In genomic region chr11:131037873-131038272, GRCh38 we compare ENCODE assay signal across 23 cellular contexts.
DNase-seq lines count a peak whose midpoint lies in the region; ATAC-seq, FAIRE-seq and TF ChIP-seq lines count a peak whose summit lies in the region.
"Had no signal": no experiment of that assay in that cellular context is flagged by ENCODE, and none has a peak within 500 bp of the region (broad histone marks: within the 10 kb centered on the region; RNA-seq: fewer than 3 reads in every experiment).

No MANE protein-coding gene starts in this region.

- peak; percentile 21 for TF ChIP-seq CTCF in HFF-Myc (IDR thresholded peaks at IDR 0.05; ENCODE audit: low read depth, low read length, missing control alignments)
- 0 out of 6 replicates have a peak, but pooled peaks of 1 of the 3 experiments have one; percentile 21 for TF ChIP-seq CTCF in K562 (IDR thresholded peaks at IDR 0.05 in 2 of 3, conservative IDR thresholded peaks at IDR 0.05 in 1 of 3; ENCODE audit: insufficient read depth in 2 of 3, low read depth in 1 of 3, low read length in 3 of 3)
- no peak for TF ChIP-seq CTCF in colonic mucosa (IDR thresholded peaks at IDR 0.05)

- TF ChIP-seq POLR2A in K562 (conservative IDR thresholded peaks at IDR 0.05): no peak

- FAIRE-seq in K562 (lab: Jason Lieb, UNC): no peak
- FAIRE-seq: A204.1, urothelium cell line had no signal

- no peak overlapping the region for H2AK5ac ChIP-seq in mesendoderm (ENCODE audit: low read length)

- H4K8ac ChIP-seq in mesendoderm (ENCODE audit: low read depth, low read length): no peak overlapping the region

- H3K79me2 ChIP-seq in K562 (ENCODE audit: control insufficient read depth, insufficient read depth, low read length): no peaks in the 10 kb centered on the region
- no peaks in the 10 kb centered on the region for H3K79me2 ChIP-seq in mesendoderm (ENCODE audit: control insufficient read depth, insufficient read depth, low read length)

- H3K23ac ChIP-seq in mesendoderm (ENCODE audit: low read length): no peak overlapping the region

- in situ Hi-C loops in K562 (cut with MboI): no loop called here

- H3K79me1 ChIP-seq in mesendoderm (ENCODE audit: low read length): no peaks in the 10 kb centered on the region

- H3K9me3 ChIP-seq in K562 (replicated peaks; ENCODE audit: control insufficient read depth, insufficient read depth, low read depth, low read length) (no peaks in the 10 kb centered on the region), colonic mucosa (no peaks in the 10 kb centered on the region)
- H3K9me3 ChIP-seq: BLaER1 treated with 17β-estradiol and CSF1 and Interleukin-3, amounts not matched to agents 10 nM and 100 nM; esophagus squamous epithelium; right atrium auricular region had no signal

- H3K27me3 ChIP-seq in K562 (ENCODE audit: control insufficient read depth in 2 of 2, insufficient read depth in 2 of 2, low read length in 2 of 2) (no peaks in the 10 kb centered on the region), mesendoderm (ENCODE audit: insufficient read depth, low read length, poor library complexity) (no peaks in the 10 kb centered on the region), colonic mucosa (no peaks in the 10 kb centered on the region)
- H3K27me3 ChIP-seq: BLaER1 treated with 17β-estradiol and CSF1 and Interleukin-3, amounts not matched to agents 10 nM and 100 nM; right atrium auricular region had no signal

- H2AFZ ChIP-seq in K562 (ENCODE audit: low read depth, low read length): no peak overlapping the region

- no peak overlapping the region for H3K4me3 Mint-ChIP-seq in activated T-cell treated with anti-CD3 and anti-CD28 coated beads, Interleukin-2, amount 50 U/mL, for 4 hours
- H3K4me3 Mint-ChIP-seq: central memory CD8-positive, alpha-beta T cell had no signal

- no peaks in the 10 kb centered on the region for H3K4me1 ChIP-seq in K562 (replicated peaks in 1 of 2; ENCODE audit: control insufficient read depth in 2 of 2, insufficient read depth in 2 of 2, low read length in 2 of 2)
- H3K4me1 ChIP-seq in mesendoderm (ENCODE audit: control insufficient read depth, low read depth, low read length): peaks cover 6% of the 10 kb centered on the region
- no peaks in the 10 kb centered on the region for H3K4me1 ChIP-seq in colonic mucosa
- H3K4me1 ChIP-seq: right atrium auricular region had no signal

- peaks cover 5% of the 10 kb centered on the region for H3K27me3 Mint-ChIP-seq in activated T-cell treated with anti-CD3 and anti-CD28 coated beads, Interleukin-2, amount 50 U/mL, for 4 hours (ENCODE audit: low read depth)

- no peak overlapping the region for H2BK5ac ChIP-seq in mesendoderm (ENCODE audit: low read length)

- H3K36me3 Mint-ChIP-seq in activated T-cell treated with anti-CD3 and anti-CD28 coated beads, Interleukin-2, amount 50 U/mL, for 4 hours (ENCODE audit: insufficient read depth): no peaks in the 10 kb centered on the region

- intact Hi-C loops in K562 (cut with micrococcal nuclease) (loop anchor here (10.0 kb wide), 1 partner anchor 113 kb away; no protein-coding TSS in a partner anchor), colonic mucosa (cut with DNase I) (no loop called here), Right ventricle myocardium inferior (cut with DNase I) (no loop called here)

- H3K9me1 ChIP-seq in K562 (ENCODE audit: control insufficient read depth, insufficient read depth, low read length): no peaks in the 10 kb centered on the region

- TF ChIP-seq RAD21 in K562 (CRISPR knock-in tag; conservative IDR thresholded peaks at IDR 0.05 in 1 of 2, IDR thresholded peaks at IDR 0.05 in 1 of 2): no peak

- H3K4me3 ChIP-seq in HFF-Myc (replicated peaks; ENCODE audit: low read depth, low read length) (no peak overlapping the region), K562 (no peak overlapping the region), mesendoderm (ENCODE audit: low read length) (no peak overlapping the region), colonic mucosa (no peak overlapping the region)
- H3K4me3 ChIP-seq: BLaER1 treated with 17β-estradiol and CSF1 and Interleukin-3, amounts not matched to agents 10 nM and 100 nM; esophagus squamous epithelium; right atrium auricular region had no signal

- H3K18ac ChIP-seq in mesendoderm (ENCODE audit: low read length): no peak overlapping the region

- H3K4ac ChIP-seq in mesendoderm (ENCODE audit: low read depth, low read length): no peak overlapping the region

- TF ChIP-seq EP300 in K562 (IDR thresholded peaks at IDR 0.05; ENCODE audit: low read length): no peak

- no TSS peak for BruUV-seq in K562 (replicated peaks; lab: Mats Ljungman, UMichigan)

- DNase-seq in NCI-H1436 (lab: John Stamatoyannopoulos, UW): peak; percentile 19
- no peak for DNase-seq in NCI-H1436 treated with DMSO at 0.1 percent for 48 hours (lab: John Stamatoyannopoulos, UW)
- no peak for DNase-seq in HFF-Myc (ENCODE audit: extremely low read depth, low read depth)
- no peak for DNase-seq in K562 (ENCODE audit: extremely low read depth in 1 of 4, low spot score in 3 of 4)
- peak; percentile 18 for DNase-seq in mesendoderm
- DNase-seq in colonic mucosa: no peak
- DNase-seq in Right ventricle myocardium inferior (ENCODE audit: missing footprints): no peak
- no peak for DNase-seq in activated T-cell treated with anti-CD3 and anti-CD28 coated beads, Interleukin-2, amount 50 U/mL, for 4 hours
- DNase-seq: activated CD4-positive, alpha-beta T cell treated with anti-CD3 and anti-CD28 coated beads, Interleukin-2, amount 50 U/mL, for 4 hours; activated naive CD4-positive, alpha-beta T cell; effector CD8-positive, alpha-beta T cell; esophagus squamous epithelium; NCI-H187; NCI-H510A; nucleus accumbens; substantia nigra; T-helper 2 cell had no signal

- no peak overlapping the region for H2BK15ac ChIP-seq in mesendoderm (replicated peaks; ENCODE audit: low read depth)

- WGBS in K562 (ENCODE audit: insufficient coverage, low coverage, missing lambda C conversion rate): 0% methylated on average over 5 of the region's 7 CpGs
- WGBS in mesendoderm (ENCODE audit: extremely low coverage, insufficient coverage, low lambda C conversion rate): no CpG with 5 or more reads among the region's 7 CpGs

- H2BK120ac ChIP-seq in mesendoderm (ENCODE audit: low read depth, low read length): no peak overlapping the region

- no peaks in the 10 kb centered on the region for H3K36me3 ChIP-seq in K562 (ENCODE audit: control insufficient read depth, insufficient read depth, low read length)
- no peaks in the 10 kb centered on the region for H3K36me3 ChIP-seq in mesendoderm (ENCODE audit: control insufficient read depth, insufficient read depth, low read length)
- H3K36me3 ChIP-seq in colonic mucosa: no peaks in the 10 kb centered on the region
- H3K36me3 ChIP-seq: BLaER1 treated with 17β-estradiol and CSF1 and Interleukin-3, amounts not matched to agents 10 nM and 100 nM; esophagus squamous epithelium; right atrium auricular region had no signal

- H3K27ac ChIP-seq in K562 (ENCODE audit: extremely low read depth, low read depth, low read length): no peak overlapping the region
- H3K27ac ChIP-seq in mesendoderm (ENCODE audit: low read depth, low read length): no peak overlapping the region
- no peak overlapping the region for H3K27ac ChIP-seq in colonic mucosa
- H3K27ac ChIP-seq: BLaER1 treated with 17β-estradiol and CSF1 and Interleukin-3, amounts not matched to agents 10 nM and 100 nM; esophagus squamous epithelium; right atrium auricular region; VCaP had no signal

- H3K9ac ChIP-seq in K562 (ENCODE audit: insufficient read depth in 1 of 2, low read depth in 2 of 2, low read length in 2 of 2): no peak overlapping the region
- H3K9ac ChIP-seq in mesendoderm (ENCODE audit: low read length): no peak overlapping the region
- no peak overlapping the region for H3K9ac ChIP-seq in colonic mucosa (ENCODE audit: low read depth in 2 of 2, low read length in 2 of 2)
- H3K9ac ChIP-seq: BLaER1 treated with 17β-estradiol and CSF1 and Interleukin-3, amounts not matched to agents 10 nM and 100 nM had no signal

- CTCF ChIA-PET in K562 (lab: Yijun Ruan, JAX; ENCODE audit: low intra/inter-chr PET ratio): no interaction called here

- no peak overlapping the region for H4K5ac ChIP-seq in mesendoderm (ENCODE audit: low read length)

- POLR2A ChIA-PET in K562 (lab: Yijun Ruan, JAX): no interaction called here

- H3K9me3 Mint-ChIP-seq in activated T-cell treated with anti-CD3 and anti-CD28 coated beads, Interleukin-2, amount 50 U/mL, for 4 hours: peaks cover 4% of the 10 kb centered on the region
- H3K9me3 Mint-ChIP-seq: central memory CD8-positive, alpha-beta T cell had no signal

- H4K20me1 ChIP-seq in K562 (replicated peaks; ENCODE audit: control insufficient read depth, insufficient read depth, low read length): no peaks in the 10 kb centered on the region
- H4K20me1 ChIP-seq: BLaER1 treated with 17β-estradiol and CSF1 and Interleukin-3, amounts not matched to agents 10 nM and 100 nM had no signal

- no peaks in the 10 kb centered on the region for H3K4me1 Mint-ChIP-seq in activated T-cell treated with anti-CD3 and anti-CD28 coated beads, Interleukin-2, amount 50 U/mL, for 4 hours (ENCODE audit: low read depth)
- H3K4me1 Mint-ChIP-seq: central memory CD8-positive, alpha-beta T cell had no signal

- H3K56ac ChIP-seq in mesendoderm (ENCODE audit: low read length): no peak overlapping the region

- ATAC-seq in K562 (0 out of 3 replicates have a peak, but pooled peaks have one; percentile 28), Right ventricle myocardium inferior (no peak)
- no peak for ATAC-seq in activated T-cell treated with anti-CD3 and anti-CD28 coated beads, Interleukin-2, amount 50 U/mL, for 4 hours

- H3K4me2 ChIP-seq in K562 (ENCODE audit: insufficient read depth, low read length) (no peak overlapping the region), mesendoderm (ENCODE audit: low read length) (no peak overlapping the region)
- H3K4me2 ChIP-seq: BLaER1 treated with 17β-estradiol and CSF1 and Interleukin-3, amounts not matched to agents 10 nM and 100 nM had no signal

TF ChIP-seq in K562, 482 proteins besides CTCF, POLR2A, EP300 and RAD21 (continues in another document):
- TF ChIP-seq BRF1 (IDR thresholded peaks at IDR 0.05; ENCODE audit: borderline replicate concordance, extremely low read depth, insufficient read length): no peak
- no peak for TF ChIP-seq RBM34 (IDR thresholded peaks at IDR 0.05; ENCODE audit: borderline replicate concordance, insufficient read depth, low read length)
- no peak for TF ChIP-seq HNRNPH1 (optimal IDR thresholded peaks at IDR 0.05; ENCODE audit: low read depth, low read length)

Comparison
In these comparisons a context has a peak if more than half of its experiments do, and no peak if none do; other contexts are left out.
1. DNase-seq: peak in NCI-H1436 (single experiment) and mesendoderm (single experiment); none in NCI-H1436 treated with DMSO at 0.1 percent for 48 hours (single experiment), HFF-Myc (single experiment), K562 (0 of 4), colonic mucosa (single experiment), Right ventricle myocardium inferior (single experiment) and activated T-cell treated with anti-CD3 and anti-CD28 coated beads, Interleukin-2, amount 50 U/mL, for 4 hours (single experiment).